In genomic region chr15:89783111-89783860, GRCh38 we compare ENCODE assay signal across 16 cellular contexts. TPM values are rescaled to one million over a fixed set of nuclear protein-coding genes. Genes with fewer than 3 reads are reported as not detected.
A peak's percentile ranks its signal among the peaks of the same experiment; 100 is the strongest.
DNase-seq lines count a peak whose midpoint lies in the region; ATAC-seq, FAIRE-seq and TF ChIP-seq lines count a peak whose summit lies in the region.
"Had no signal": no experiment of that assay in that cellular context is flagged by ENCODE, and none has a peak within 500 bp of the region (broad histone marks: within the 10 kb centered on the region; RNA-seq: fewer than 3 reads in every experiment).

No MANE protein-coding gene starts in this region.

- H3K4me2 ChIP-seq in keratinocyte (ENCODE audit: control insufficient read depth, extremely low read depth, insufficient read depth, low read depth, low read length) = peak overlapping the region; percentile 22

- H2AFZ ChIP-seq in keratinocyte (ENCODE audit: control insufficient read depth, low read length) = peak overlapping the region; percentile 30

- intact Hi-C loops in breast epithelium (cut with DNase I; ENCODE audit: low total_unique reads) = no loop called here
- intact Hi-C loops in ovary (cut with DNase I) = no loop called here

- DNase-seq in AG10803 (ENCODE audit: low read depth) (peak; percentile 84), HUDEP-2 (lab: John Stamatoyannopoulos, UW; ENCODE audit: unreplicated experiment in 76 of 76) (peak in 74 of 76 experiments; percentile 40 to 93 (median 83)), breast epithelium (ENCODE audit: low spot score in 2 of 2) (no peak), keratinocyte (ENCODE audit: low read depth, low spot score) (no peak), ovary (no peak), EL (no peak), caudate nucleus (lab: John Stamatoyannopoulos, UW) (no peak), T-cell (no peak)
- DNase-seq: activated T-cell treated with anti-CD3 and anti-CD28 coated beads, Interleukin-2, amount 50 U/mL, for 1 hour; CD4-positive, CD25-positive, alpha-beta regulatory T cell; central memory CD4-positive, alpha-beta T cell; naive thymus-derived CD4-positive, alpha-beta T cell; NCI-H510A treated with DMSO at 0.1 percent for 48 hours; stimulated activated naive CD8-positive, alpha-beta T cell treated with anti-CD3 and anti-CD28 coated beads, Interleukin-15, Interleukin-2, amounts not matched to agents 100 U/mL and 50 U/mL, for 24 hours had no signal

- POLR2A ChIA-PET in T-cell (lab: Charles Lee) = no interaction called here

- H3K27me3 ChIP-seq in breast epithelium (no peaks in the 10 kb centered on the region), keratinocyte (ENCODE audit: control insufficient read depth, extremely low read depth, insufficient read depth, low read length) (no peaks in the 10 kb centered on the region), ovary (no peaks in the 10 kb centered on the region)

- peaks cover 9 to 19% of the 10 kb centered on the region in 2 donors for H3K27me3 Mint-ChIP-seq in T-cell

- FAIRE-seq in keratinocyte (lab: Jason Lieb, UNC) = no peak

- CTCF ChIA-PET in T-cell (lab: Charles Lee) = interaction anchor here in 1 of 2 donors (0.6 kb wide), 1 partner anchor 12 kb away, joined by 4 read pairs; no protein-coding TSS in a partner anchor

- H3K9ac ChIP-seq in keratinocyte (ENCODE audit: control insufficient read depth, extremely low read depth, insufficient read depth, low read length) = no peak overlapping the region
- H3K9ac ChIP-seq: KMS-11 had no signal

- TF ChIP-seq EP300 in ovary (IDR thresholded peaks at IDR 0.05) = no peak

- H3K4me3 ChIP-seq in AG10803 (ENCODE audit: low read length) (no peak overlapping the region), breast epithelium (no peak overlapping the region), keratinocyte (ENCODE audit: control insufficient read depth in 2 of 3, extremely low read depth in 1 of 3, insufficient read depth in 2 of 3, low read depth in 1 of 3, low read length in 3 of 3) (no peak overlapping the region), ovary (no peak overlapping the region)

- dilution Hi-C loops in keratinocyte (cut with MboI; ENCODE audit: extremely low pct_ligation_motif_present, low sequenced_read_pairs) = no loop called here

- H3K27ac Mint-ChIP-seq in T-cell = no peak overlapping the region
- H3K27ac Mint-ChIP-seq: CD4-positive, CD25-positive, alpha-beta regulatory T cell; naive thymus-derived CD4-positive, alpha-beta T cell had no signal

- no peak for TF ChIP-seq CTCF in AG10803 (conservative IDR thresholded peaks at IDR 0.05; ENCODE audit: low read length)
- no peak for TF ChIP-seq CTCF in breast epithelium (IDR thresholded peaks at IDR 0.05)
- TF ChIP-seq CTCF in keratinocyte (optimal IDR thresholded peaks at IDR 0.05 in 1 of 3, IDR thresholded peaks at IDR 0.05 in 1 of 3, conservative IDR thresholded peaks at IDR 0.05 in 1 of 3; ENCODE audit: extremely low read depth in 1 of 3, insufficient read depth in 2 of 3, low read length in 3 of 3) = no peak
- no peak for TF ChIP-seq CTCF in ovary (IDR thresholded peaks at IDR 0.05)

- H3K9me1 ChIP-seq in keratinocyte (ENCODE audit: control insufficient read depth, extremely low read depth, insufficient read depth, low read length) = peaks cover 2% of the 10 kb centered on the region

- H3K4me1 ChIP-seq in breast epithelium (peaks cover 0 to 5% of the 10 kb centered on the region in 2 donors), keratinocyte (ENCODE audit: control insufficient read depth, extremely low read depth, insufficient read depth, low read length) (peaks cover 34% of the 10 kb centered on the region), ovary (ENCODE audit: insufficient read depth) (peaks cover 2% of the 10 kb centered on the region)

- H3K27ac ChIP-seq in breast epithelium (peak overlapping the region; percentile 54 to 74), keratinocyte (ENCODE audit: control insufficient read depth, insufficient read depth, low read length) (peak overlapping the region; percentile 99), ovary (no peak overlapping the region), caudate nucleus (ENCODE audit: low read depth, low read length) (no peak overlapping the region)

- no peaks in the 10 kb centered on the region for H3K79me2 ChIP-seq in keratinocyte (ENCODE audit: control insufficient read depth, insufficient read depth, low read length)

- peaks cover 4 to 10% (median 8%) of the 10 kb centered on the region in 3 donors for H3K9me3 Mint-ChIP-seq in T-cell

- H3K4me3 Mint-ChIP-seq in T-cell = no peak overlapping the region
- H3K4me3 Mint-ChIP-seq: naive thymus-derived CD4-positive, alpha-beta T cell had no signal

- H3K36me3 Mint-ChIP-seq in T-cell = peaks cover 2% of the 10 kb centered on the region

- H3K9me3 ChIP-seq in breast epithelium (no peaks in the 10 kb centered on the region), keratinocyte (ENCODE audit: control insufficient read depth, low read depth, low read length) (no peaks in the 10 kb centered on the region), ovary (no peaks in the 10 kb centered on the region)

- no peaks in the 10 kb centered on the region for H4K20me1 ChIP-seq in keratinocyte (ENCODE audit: control insufficient read depth, extremely low read depth, insufficient read depth, low read length)

- TF ChIP-seq POLR2A in breast epithelium (IDR thresholded peaks at IDR 0.05) = no peak
- TF ChIP-seq POLR2A in ovary (IDR thresholded peaks at IDR 0.05) = no peak

- no peak for ATAC-seq in T-cell (replicated peaks in 1 of 4)

- WGBS in ovary, 3 donors = 56 to 69% (median 68%) methylated on average over 10 to 14 of the region's 14 CpGs

- H3K4me1 Mint-ChIP-seq in T-cell = peaks cover 0 to 3% (median 0%) of the 10 kb centered on the region in 3 donors

- H3K36me3 ChIP-seq in breast epithelium (no peaks in the 10 kb centered on the region), keratinocyte (ENCODE audit: control insufficient read depth in 2 of 2, extremely low read depth in 1 of 2, insufficient read depth in 2 of 2, low read length in 2 of 2) (no peaks in the 10 kb centered on the region), ovary (no peaks in the 10 kb centered on the region)

RNA-seq across cellular contexts. Expression of gene MESP2, which starts 7.2 kb away (rescaled TPM):
- total RNA-seq in breast epithelium = 1 to 10 TPM in 1 of 3 donors, under 1 TPM in 1, not detected in 1; 0.64 to 2.3 TPM
- 0.16 to 0.39 TPM (median 0.22 TPM) in 3 replicates for polyA plus RNA-seq in keratinocyte
- not detected for polyA plus RNA-seq in keratinocyte (2011; ENCODE audit: low read depth)
- polyA plus RNA-seq in keratinocyte (2011; cell fraction: cytosol; rRNA removed) = 0.22 and 0.23 TPM in 2 replicates
- polyA plus RNA-seq in keratinocyte (2011; cell fraction: nucleus; rRNA removed) = 0.15 and 0.37 TPM in 2 replicates
- 0.34 and 0.71 TPM in 2 replicates for polyA plus RNA-seq in keratinocyte (2012; ENCODE audit: low replicate concordance)
- polyA minus RNA-seq in keratinocyte = not detected in 3 replicates
- not detected for polyA minus RNA-seq in keratinocyte (2011; cell fraction: cytosol; rRNA and poly(A)+ RNA removed)
- not detected in 2 replicates for polyA minus RNA-seq in keratinocyte (2011; cell fraction: nucleus; rRNA and poly(A)+ RNA removed)
- total RNA-seq in ovary = not detected
- under 1 TPM in 1 of 2 donors, not detected in 1; 0.19 TPM for polyA plus RNA-seq in ovary
- not detected for total RNA-seq in T-cell
- total RNA-seq: CD4-positive, CD25-positive, alpha-beta regulatory T cell; naive thymus-derived CD4-positive, alpha-beta T cell; T-helper 2 cell treated with Interferon-gamma antibody and Interleukin-4, amounts not matched to agents 100 ng/mL and 5 ng/mL, for 36 hours had no signal
- polyA plus RNA-seq: CD4-positive, CD25-positive, alpha-beta regulatory T cell; naive thymus-derived CD4-positive, alpha-beta T cell had no signal

RNA-seq across cellular contexts. Expression of gene ANPEP, which starts 31.4 kb away (rescaled TPM):
- total RNA-seq in breast epithelium (100 to 1,000 TPM in 2 of 3 donors, 10 to 100 TPM in 1; 26.5 to 129 (median 106) TPM), ovary (10 to 100 TPM in 1 of 7 donors, 1 to 10 TPM in 4, under 1 TPM in 2; 0.30 to 10.0 (median 3.3) TPM), T-cell (1 to 10 TPM in 3 of 5 donors, under 1 TPM in 2; 0.89 to 2.9 (median 2.1) TPM)
- polyA plus RNA-seq in keratinocyte (0.59 to 5.2 TPM (median 1.00 TPM) in 3 replicates), ovary (10 to 100 TPM in 1 of 2 donors, 1 to 10 TPM in 1; 4.7 to 13.0 TPM)
- polyA plus RNA-seq in keratinocyte (2011; ENCODE audit: low read depth) = 0.37 TPM
- 0.44 and 0.65 TPM in 2 replicates for polyA plus RNA-seq in keratinocyte (2011; cell fraction: cytosol; rRNA removed)
- 2.4 and 2.7 TPM in 2 replicates for polyA plus RNA-seq in keratinocyte (2011; cell fraction: nucleus; rRNA removed)
- 0.20 and 3.4 TPM in 2 replicates for polyA plus RNA-seq in keratinocyte (2012; ENCODE audit: low replicate concordance)
- polyA minus RNA-seq in keratinocyte = 2.0 to 11.6 TPM (median 2.6 TPM) in 3 replicates
- polyA minus RNA-seq in keratinocyte (2011; cell fraction: cytosol; rRNA and poly(A)+ RNA removed) = 3.5 TPM
- polyA minus RNA-seq in keratinocyte (2011; cell fraction: nucleus; rRNA and poly(A)+ RNA removed) = 1.8 and 1.9 TPM in 2 replicates

RNA-seq across cellular contexts. Expression of gene MESP1, which starts 32.2 kb away (rescaled TPM):
- 10 to 100 TPM in 1 of 3 donors, 1 to 10 TPM in 2; 5.9 to 12.8 (median 6.2) TPM for total RNA-seq in breast epithelium
- 0.05 TPM in 1 of 3 replicates, not detected in the others for polyA plus RNA-seq in keratinocyte
- polyA plus RNA-seq in keratinocyte (2011; ENCODE audit: low read depth) = not detected
- not detected in 2 replicates for polyA plus RNA-seq in keratinocyte (2011; cell fraction: cytosol; rRNA removed)
- not detected in 2 replicates for polyA plus RNA-seq in keratinocyte (2011; cell fraction: nucleus; rRNA removed)
- 0.11 TPM in 1 of 2 replicates, not detected in the other for polyA plus RNA-seq in keratinocyte (2012; ENCODE audit: low replicate concordance)
- not detected in 3 replicates for polyA minus RNA-seq in keratinocyte
- 3.5 TPM for polyA minus RNA-seq in keratinocyte (2011; cell fraction: cytosol; rRNA and poly(A)+ RNA removed)
- polyA minus RNA-seq in keratinocyte (2011; cell fraction: nucleus; rRNA and poly(A)+ RNA removed) = 0.42 TPM in 1 of 2 replicates, not detected in the other
- 1 to 10 TPM in 4 of 7 donors, under 1 TPM in 3; 0.20 to 1.3 (median 1.1) TPM for total RNA-seq in ovary
- under 1 TPM in 1 of 2 donors, not detected in 1; 0.33 TPM for polyA plus RNA-seq in ovary
- 1 to 10 TPM in 1 of 5 donors, under 1 TPM in 3, not detected in 1; 0.23 to 1.5 (median 0.38) TPM for total RNA-seq in T-cell

Comparison
In these comparisons a context has a peak if more than half of its experiments do, and no peak if none do; other contexts are left out.
1. DNase-seq: peak in AG10803 (single experiment) and HUDEP-2 (74 of 76); none in breast epithelium (0 of 2), keratinocyte (single experiment), ovary (0 of 5), EL (single experiment), caudate nucleus (0 of 61) and T-cell (0 of 34).
2. H3K27ac ChIP-seq: peak in breast epithelium (2 of 2) and keratinocyte (single experiment); none in ovary (0 of 2) and caudate nucleus (single experiment).